14 cellular contexts compared by ENCODE assay signal in genomic region chr7:150945853-150946825, GRCh38. TPM values are rescaled to one million over a fixed set of nuclear protein-coding genes. Genes with fewer than 3 reads are reported as not detected.
DNase-seq lines count a peak whose midpoint lies in the region; ATAC-seq and TF ChIP-seq lines count a peak whose summit lies in the region.
"Had no signal": no experiment of that assay in that cellular context is flagged by ENCODE, and none has a peak within 500 bp of the region (broad histone marks: within the 10 kb centered on the region; RNA-seq: fewer than 3 reads in every experiment).

No MANE protein-coding gene starts in this region.

- no peaks in the 10 kb centered on the region for H3K9me3 Mint-ChIP-seq in activated CD4-positive, alpha-beta T cell treated with anti-CD3 and anti-CD28 coated beads for 36 hours (ENCODE audit: low read depth)
- H3K9me3 Mint-ChIP-seq in activated CD4-positive, alpha-beta T cell treated with anti-CD3 and anti-CD28 coated beads, Interleukin-2, amount 10 ng/mL, durations not matched to agents 7 days and 5 days, result no peaks in the 10 kb centered on the region
- H3K9me3 Mint-ChIP-seq: stimulated activated naive CD8-positive, alpha-beta T cell treated with anti-CD3 and anti-CD28 coated beads, Interleukin-15, amount 100 ng/mL, for 72 hours had no signal

- peaks cover 0 to 10% (median 0%) of the 10 kb centered on the region in 4 donors for H3K27me3 ChIP-seq in esophagus muscularis mucosa
- H3K27me3 ChIP-seq in transverse colon, result peaks cover 15% of the 10 kb centered on the region

- intact Hi-C loops in activated CD4-positive, alpha-beta T cell treated with anti-CD3 and anti-CD28 coated beads for 36 hours (cut with DNase I, micrococcal nuclease), result no loop called here
- intact Hi-C loops in esophagus muscularis mucosa (cut with DNase I) (no loop called here), transverse colon (cut with DNase I; ENCODE audit: low total_unique reads) (no loop called here)

- no peaks in the 10 kb centered on the region for H3K36me3 Mint-ChIP-seq in activated CD4-positive, alpha-beta T cell treated with anti-CD3 and anti-CD28 coated beads for 36 hours (ENCODE audit: low read depth)
- no peaks in the 10 kb centered on the region for H3K36me3 Mint-ChIP-seq in activated CD4-positive, alpha-beta T cell treated with anti-CD3 and anti-CD28 coated beads, Interleukin-2, amount 10 ng/mL, durations not matched to agents 7 days and 5 days (ENCODE audit: low read depth)

- peak; percentile 7 for DNase-seq in activated CD4-positive, alpha-beta T cell treated with anti-CD3 and anti-CD28 coated beads for 36 hours
- no peak for DNase-seq in activated CD4-positive, alpha-beta T cell treated with anti-CD3 and anti-CD28 coated beads, Interleukin-2, amount 10 ng/mL, durations not matched to agents 7 days and 5 days
- no peak for DNase-seq in esophagus muscularis mucosa (ENCODE audit: extremely low spot score)
- peak; percentile 62 for DNase-seq in midbrain (lab: John Stamatoyannopoulos, UW)
- peak; percentile 51 for DNase-seq in transverse colon
- no peak for DNase-seq in NAMALWA (ENCODE audit: low spot score)
- no peak for DNase-seq in stimulated activated CD4-positive, alpha-beta T cell treated with anti-CD3 and anti-CD28 coated beads, Interleukin-15, amount 100 ng/mL, for 24 hours
- DNase-seq: 8988T; activated T-cell treated with anti-CD3 and anti-CD28 coated beads, Interleukin-2, amount 50 U/mL, for 48 hours; GF-D8; NCI-H748 treated with DMSO at 0.1 percent for 48 hours; stimulated activated naive CD8-positive, alpha-beta T cell treated with anti-CD3 and anti-CD28 coated beads, Interleukin-15, amount 100 ng/mL, for 72 hours; T-helper 9 cell had no signal

- WGBS in esophagus muscularis mucosa, result 69% methylated on average over 17 of the region's 29 CpGs
- WGBS in transverse colon (ENCODE audit: low coverage in 1 of 2), 2 donors, result 79 to 80% methylated on average over 9 to 29 of the region's 29 CpGs

- no peak overlapping the region for H3K27ac Mint-ChIP-seq in activated CD4-positive, alpha-beta T cell treated with anti-CD3 and anti-CD28 coated beads for 36 hours
- no peak overlapping the region for H3K27ac Mint-ChIP-seq in activated CD4-positive, alpha-beta T cell treated with anti-CD3 and anti-CD28 coated beads, Interleukin-2, amount 10 ng/mL, durations not matched to agents 7 days and 5 days
- H3K27ac Mint-ChIP-seq: stimulated activated naive CD8-positive, alpha-beta T cell treated with anti-CD3 and anti-CD28 coated beads, Interleukin-15, amount 100 ng/mL, for 72 hours had no signal

- in situ Hi-C loops in transverse colon (cut with MboI; ENCODE audit: low pct_ligation_motif_present in 1 of 4, low pct_unique_long_range_greater_than_20kb in 1 of 4, low sequenced_read_pairs in 3 of 4), result no loop called here

- CTCF ChIA-PET in activated CD4-positive, alpha-beta T cell treated with anti-CD3 and anti-CD28 coated beads for 36 hours (lab: Charles Lee), result interaction anchor here (1.1 to 1.8 kb wide), 2 partner anchors 48 to 178 kb away, joined by 3 to 4 read pairs; no protein-coding TSS in a partner anchor
- CTCF ChIA-PET in activated CD4-positive, alpha-beta T cell treated with anti-CD3 and anti-CD28 coated beads, Interleukin-2, amount 10 ng/mL, durations not matched to agents 7 days and 5 days (lab: Charles Lee), result interaction anchor here (0.7 to 1.7 kb wide), 4 partner anchors 11 to 260 kb away, joined by 3 to 4 read pairs (median 3); no protein-coding TSS in a partner anchor

- H3K4me1 Mint-ChIP-seq in activated CD4-positive, alpha-beta T cell treated with anti-CD3 and anti-CD28 coated beads for 36 hours, result peaks cover 19% of the 10 kb centered on the region
- H3K4me1 Mint-ChIP-seq in activated CD4-positive, alpha-beta T cell treated with anti-CD3 and anti-CD28 coated beads, Interleukin-2, amount 10 ng/mL, durations not matched to agents 7 days and 5 days, result peaks cover 21% of the 10 kb centered on the region

- H3K36me3 ChIP-seq in esophagus muscularis mucosa (peaks cover 8 to 43% (median 31%) of the 10 kb centered on the region in 4 donors), transverse colon (no peaks in the 10 kb centered on the region)

- H3K4me3 ChIP-seq in esophagus muscularis mucosa (no peak overlapping the region), transverse colon (no peak overlapping the region)

- H3K27ac ChIP-seq in esophagus muscularis mucosa (replicated peaks in 1 of 4) (peak overlapping the region; percentile 67 to 70 (median 69)), transverse colon (peak overlapping the region; percentile 56 to 86 (median 68))

- POLR2A ChIA-PET in activated CD4-positive, alpha-beta T cell treated with anti-CD3 and anti-CD28 coated beads for 36 hours (lab: Charles Lee), result no interaction called here
- POLR2A ChIA-PET in activated CD4-positive, alpha-beta T cell treated with anti-CD3 and anti-CD28 coated beads, Interleukin-2, amount 10 ng/mL, durations not matched to agents 7 days and 5 days (lab: Charles Lee), result no interaction called here

- peaks cover 2% of the 10 kb centered on the region for H3K27me3 Mint-ChIP-seq in activated CD4-positive, alpha-beta T cell treated with anti-CD3 and anti-CD28 coated beads for 36 hours
- no peaks in the 10 kb centered on the region for H3K27me3 Mint-ChIP-seq in activated CD4-positive, alpha-beta T cell treated with anti-CD3 and anti-CD28 coated beads, Interleukin-2, amount 10 ng/mL, durations not matched to agents 7 days and 5 days

- H3K4me1 ChIP-seq in esophagus muscularis mucosa (peaks cover 24 to 53% (median 35%) of the 10 kb centered on the region in 4 donors), transverse colon (peaks cover 0 to 24% (median 12%) of the 10 kb centered on the region in 4 donors)

- TF ChIP-seq CTCF in esophagus muscularis mucosa (IDR thresholded peaks at IDR 0.05) (no peak), transverse colon (IDR thresholded peaks at IDR 0.05) (no peak)

- ATAC-seq in activated CD4-positive, alpha-beta T cell treated with anti-CD3 and anti-CD28 coated beads for 36 hours, result no peak
- ATAC-seq in GM18858 (IDR thresholded peaks at IDR 0.05; ENCODE audit: unreplicated experiment), result no peak

- TF ChIP-seq POLR2A in esophagus muscularis mucosa (IDR thresholded peaks at IDR 0.05; ENCODE audit: low read depth), result no peak
- TF ChIP-seq POLR2A in transverse colon (IDR thresholded peaks at IDR 0.05), result no peak

- TF ChIP-seq EP300 in esophagus muscularis mucosa (IDR thresholded peaks at IDR 0.05) (no peak), transverse colon (IDR thresholded peaks at IDR 0.05; ENCODE audit: low read depth) (no peak)

- H3K9me3 ChIP-seq in esophagus muscularis mucosa (no peaks in the 10 kb centered on the region), transverse colon (no peaks in the 10 kb centered on the region)

- no peak overlapping the region for H3K4me3 Mint-ChIP-seq in activated CD4-positive, alpha-beta T cell treated with anti-CD3 and anti-CD28 coated beads for 36 hours
- H3K4me3 Mint-ChIP-seq in activated CD4-positive, alpha-beta T cell treated with anti-CD3 and anti-CD28 coated beads, Interleukin-2, amount 10 ng/mL, durations not matched to agents 7 days and 5 days, result no peak overlapping the region
- H3K4me3 Mint-ChIP-seq: stimulated activated naive CD8-positive, alpha-beta T cell treated with anti-CD3 and anti-CD28 coated beads, Interleukin-15, amount 100 ng/mL, for 72 hours had no signal

RNA-seq across cellular contexts. Expression of gene KCNH2, which starts 32.0 kb away (rescaled TPM):
- under 1 TPM; 0.48 to 0.54 TPM for total RNA-seq in activated CD4-positive, alpha-beta T cell treated with anti-CD3 and anti-CD28 coated beads for 36 hours
- total RNA-seq in activated CD4-positive, alpha-beta T cell treated with anti-CD3 and anti-CD28 coated beads, Interleukin-2, amount 10 ng/mL, durations not matched to agents 7 days and 5 days, result under 1 TPM; 0.27 to 0.30 TPM
- total RNA-seq in esophagus muscularis mucosa (10 to 100 TPM; 29.8 to 71.7 (median 42.5) TPM), transverse colon (10 to 100 TPM in 3 of 4 donors, 1 to 10 TPM in 1; 9.5 to 39.0 (median 19.3) TPM)

RNA-seq across cellular contexts. Expression of gene NOS3, which starts 44.7 kb away (rescaled TPM):
- 10 to 100 TPM in 1 of 2 experiments, 1 to 10 TPM in 1; 9.3 to 11.1 TPM for total RNA-seq in activated CD4-positive, alpha-beta T cell treated with anti-CD3 and anti-CD28 coated beads for 36 hours
- total RNA-seq in activated CD4-positive, alpha-beta T cell treated with anti-CD3 and anti-CD28 coated beads, Interleukin-2, amount 10 ng/mL, durations not matched to agents 7 days and 5 days, result 10 to 100 TPM; 21.6 to 22.3 TPM
- total RNA-seq in esophagus muscularis mucosa (10 to 100 TPM in 3 of 4 donors, 1 to 10 TPM in 1; 3.7 to 20.2 (median 16.2) TPM), transverse colon (10 to 100 TPM in 2 of 4 donors, 1 to 10 TPM in 2; 2.5 to 34.2 (median 7.0) TPM)

Comparison
In these comparisons a context has a peak if more than half of its experiments do, and no peak if none do; other contexts are left out.
1. DNase-seq: peak in activated CD4-positive, alpha-beta T cell treated with anti-CD3 and anti-CD28 coated beads for 36 hours (single experiment), midbrain (single experiment) and transverse colon (single experiment); none in activated CD4-positive, alpha-beta T cell treated with anti-CD3 and anti-CD28 coated beads, Interleukin-2, amount 10 ng/mL, durations not matched to agents 7 days and 5 days (single experiment), esophagus muscularis mucosa (single experiment), NAMALWA (single experiment) and stimulated activated CD4-positive, alpha-beta T cell treated with anti-CD3 and anti-CD28 coated beads, Interleukin-15, amount 100 ng/mL, for 24 hours (single experiment).
2. RNA of gene KCNH2, which starts 32.0 kb away (total RNA-seq): 29.8 to 71.7 TPM in esophagus muscularis mucosa and 9.5 to 39.0 TPM in transverse colon; 0.48 to 0.54 TPM in activated CD4-positive, alpha-beta T cell treated with anti-CD3 and anti-CD28 coated beads for 36 hours and 0.27 to 0.30 TPM in activated CD4-positive, alpha-beta T cell treated with anti-CD3 and anti-CD28 coated beads, Interleukin-2, amount 10 ng/mL, durations not matched to agents 7 days and 5 days; every median in the first group is over 4 times any median in the second.